ENCODE assay signal across 1 cellular context in genomic region chr19:10861118-10861651, GRCh38.
TF ChIP-seq lines count a peak whose summit lies in the region.

No MANE protein-coding gene starts in this region.

TF ChIP-seq in K562, 482 proteins besides CTCF, POLR2A, EP300 and RAD21 (continued from another document):
- TF ChIP-seq, protein P1, sequence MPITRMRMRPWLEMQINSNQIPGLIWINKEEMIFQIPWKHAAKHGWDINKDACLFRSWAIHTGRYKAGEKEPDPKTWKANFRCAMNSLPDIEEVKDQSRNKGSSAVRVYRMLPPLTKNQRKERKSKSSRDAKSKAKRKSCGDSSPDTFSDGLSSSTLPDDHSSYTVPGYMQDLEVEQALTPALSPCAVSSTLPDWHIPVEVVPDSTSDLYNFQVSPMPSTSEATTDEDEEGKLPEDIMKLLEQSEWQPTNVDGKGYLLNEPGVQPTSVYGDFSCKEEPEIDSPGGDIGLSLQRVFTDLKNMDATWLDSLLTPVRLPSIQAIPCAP (CRISPR knock-in tag; IDR thresholded peaks at IDR 0.05; ENCODE audit: borderline replicate concordance), result no peak
- TF ChIP-seq, protein P2, sequence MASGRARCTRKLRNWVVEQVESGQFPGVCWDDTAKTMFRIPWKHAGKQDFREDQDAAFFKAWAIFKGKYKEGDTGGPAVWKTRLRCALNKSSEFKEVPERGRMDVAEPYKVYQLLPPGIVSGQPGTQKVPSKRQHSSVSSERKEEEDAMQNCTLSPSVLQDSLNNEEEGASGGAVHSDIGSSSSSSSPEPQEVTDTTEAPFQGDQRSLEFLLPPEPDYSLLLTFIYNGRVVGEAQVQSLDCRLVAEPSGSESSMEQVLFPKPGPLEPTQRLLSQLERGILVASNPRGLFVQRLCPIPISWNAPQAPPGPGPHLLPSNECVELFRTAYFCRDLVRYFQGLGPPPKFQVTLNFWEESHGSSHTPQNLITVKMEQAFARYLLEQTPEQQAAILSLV (tag; IDR thresholded peaks at IDR 0.05), result no peak
- TF ChIP-seq, protein P3, sequence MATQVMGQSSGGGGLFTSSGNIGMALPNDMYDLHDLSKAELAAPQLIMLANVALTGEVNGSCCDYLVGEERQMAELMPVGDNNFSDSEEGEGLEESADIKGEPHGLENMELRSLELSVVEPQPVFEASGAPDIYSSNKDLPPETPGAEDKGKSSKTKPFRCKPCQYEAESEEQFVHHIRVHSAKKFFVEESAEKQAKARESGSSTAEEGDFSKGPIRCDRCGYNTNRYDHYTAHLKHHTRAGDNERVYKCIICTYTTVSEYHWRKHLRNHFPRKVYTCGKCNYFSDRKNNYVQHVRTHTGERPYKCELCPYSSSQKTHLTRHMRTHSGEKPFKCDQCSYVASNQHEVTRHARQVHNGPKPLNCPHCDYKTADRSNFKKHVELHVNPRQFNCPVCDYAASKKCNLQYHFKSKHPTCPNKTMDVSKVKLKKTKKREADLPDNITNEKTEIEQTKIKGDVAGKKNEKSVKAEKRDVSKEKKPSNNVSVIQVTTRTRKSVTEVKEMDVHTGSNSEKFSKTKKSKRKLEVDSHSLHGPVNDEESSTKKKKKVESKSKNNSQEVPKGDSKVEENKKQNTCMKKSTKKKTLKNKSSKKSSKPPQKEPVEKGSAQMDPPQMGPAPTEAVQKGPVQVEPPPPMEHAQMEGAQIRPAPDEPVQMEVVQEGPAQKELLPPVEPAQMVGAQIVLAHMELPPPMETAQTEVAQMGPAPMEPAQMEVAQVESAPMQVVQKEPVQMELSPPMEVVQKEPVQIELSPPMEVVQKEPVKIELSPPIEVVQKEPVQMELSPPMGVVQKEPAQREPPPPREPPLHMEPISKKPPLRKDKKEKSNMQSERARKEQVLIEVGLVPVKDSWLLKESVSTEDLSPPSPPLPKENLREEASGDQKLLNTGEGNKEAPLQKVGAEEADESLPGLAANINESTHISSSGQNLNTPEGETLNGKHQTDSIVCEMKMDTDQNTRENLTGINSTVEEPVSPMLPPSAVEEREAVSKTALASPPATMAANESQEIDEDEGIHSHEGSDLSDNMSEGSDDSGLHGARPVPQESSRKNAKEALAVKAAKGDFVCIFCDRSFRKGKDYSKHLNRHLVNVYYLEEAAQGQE (CRISPR knock-in tag; IDR thresholded peaks at IDR 0.05; ENCODE audit: low read depth), result no peak
